1 cellular context compared by ENCODE assay signal in the genomic region with DNA sequence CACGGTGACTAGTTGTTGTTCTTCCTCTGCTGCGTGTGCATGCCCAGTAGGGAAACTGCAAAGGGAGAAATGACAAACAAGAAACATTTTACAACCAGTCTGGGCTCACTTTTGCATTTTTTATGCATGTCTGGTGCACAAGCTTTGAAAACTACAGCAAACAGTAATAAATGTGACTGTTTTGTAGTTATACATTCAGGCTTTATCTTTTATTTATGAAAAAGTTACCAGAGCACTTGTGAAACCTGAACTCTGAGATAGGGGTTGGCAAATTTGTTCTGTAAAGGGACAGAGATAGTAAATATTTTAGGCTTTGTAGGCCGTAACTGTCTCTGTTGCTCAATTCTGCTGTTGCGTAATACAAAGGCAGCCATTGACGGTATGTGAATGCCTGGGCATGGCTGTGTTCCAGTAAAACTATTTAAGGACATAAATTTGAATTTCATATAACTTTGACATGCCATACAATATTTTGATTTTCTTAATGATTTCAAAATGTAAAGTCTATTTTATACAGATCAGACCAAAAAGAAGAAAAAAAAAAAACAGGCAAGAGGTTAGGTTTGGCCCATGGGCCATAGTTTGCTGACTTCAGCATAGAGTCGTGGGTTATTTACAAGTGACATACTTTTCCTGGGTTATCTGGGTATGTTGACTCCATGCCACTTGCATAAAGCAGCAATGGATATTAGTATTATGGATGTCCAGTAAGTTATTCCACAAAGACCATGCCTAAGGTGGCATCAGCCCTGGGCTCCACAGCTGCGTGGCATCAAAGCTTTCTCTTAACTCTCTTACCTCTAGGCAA.
A peak's percentile ranks its signal among the peaks of the same experiment; 100 is the strongest.
TF ChIP-seq lines count a peak whose summit lies in the region.

No MANE protein-coding gene starts in this region.

TF ChIP-seq in HepG2, 621 proteins besides CTCF, POLR2A, EP300 and RAD21 (continued from another document and continues in another):
- TF ChIP-seq, protein P1, sequence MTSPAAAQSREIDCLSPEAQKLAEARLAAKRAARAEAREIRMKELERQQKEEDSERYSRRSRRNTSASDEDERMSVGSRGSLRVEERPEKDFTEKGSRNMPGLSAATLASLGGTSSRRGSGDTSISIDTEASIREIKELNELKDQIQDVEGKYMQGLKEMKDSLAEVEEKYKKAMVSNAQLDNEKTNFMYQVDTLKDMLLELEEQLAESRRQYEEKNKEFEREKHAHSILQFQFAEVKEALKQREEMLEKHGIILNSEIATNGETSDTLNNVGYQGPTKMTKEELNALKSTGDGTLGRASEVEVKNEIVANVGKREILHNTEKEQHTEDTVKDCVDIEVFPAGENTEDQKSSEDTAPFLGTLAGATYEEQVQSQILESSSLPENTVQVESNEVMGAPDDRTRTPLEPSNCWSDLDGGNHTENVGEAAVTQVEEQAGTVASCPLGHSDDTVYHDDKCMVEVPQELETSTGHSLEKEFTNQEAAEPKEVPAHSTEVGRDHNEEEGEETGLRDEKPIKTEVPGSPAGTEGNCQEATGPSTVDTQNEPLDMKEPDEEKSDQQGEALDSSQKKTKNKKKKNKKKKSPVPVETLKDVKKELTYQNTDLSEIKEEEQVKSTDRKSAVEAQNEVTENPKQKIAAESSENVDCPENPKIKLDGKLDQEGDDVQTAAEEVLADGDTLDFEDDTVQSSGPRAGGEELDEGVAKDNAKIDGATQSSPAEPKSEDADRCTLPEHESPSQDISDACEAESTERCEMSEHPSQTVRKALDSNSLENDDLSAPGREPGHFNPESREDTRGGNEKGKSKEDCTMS (CRISPR knock-in tag; conservative IDR thresholded peaks at IDR 0.05), result no peak; the same call in 1 of the 2 replicates
- TF ChIP-seq HIVEP1 (CRISPR knock-in tag; IDR thresholded peaks at IDR 0.05), result no peak
- peak; percentile 89 for TF ChIP-seq REPIN1 (CRISPR knock-in tag; IDR thresholded peaks at IDR 0.05; ENCODE audit: borderline replicate concordance, low read depth)
- 0 out of 2 replicates have a peak, but pooled peaks have one; percentile 35 for TF ChIP-seq ZNF329 (CRISPR knock-in tag; IDR thresholded peaks at IDR 0.05; ENCODE audit: low read depth)
- TF ChIP-seq FOXC1 (CRISPR knock-in tag; IDR thresholded peaks at IDR 0.05; ENCODE audit: borderline replicate concordance), result no peak
- no peak for TF ChIP-seq ZNF33B (CRISPR knock-in tag; IDR thresholded peaks at IDR 0.05)
- 0 out of 2 replicates have a peak, but pooled peaks have one; percentile 44 for TF ChIP-seq ZNF646 (CRISPR knock-in tag; IDR thresholded peaks at IDR 0.05)
- peak; percentile 87 for TF ChIP-seq RARA (CRISPR knock-in tag; IDR thresholded peaks at IDR 0.05)
- peak; percentile 71; the same call in 1 of the 2 replicates for TF ChIP-seq KMT2A (CRISPR knock-in tag; IDR thresholded peaks at IDR 0.05)
- TF ChIP-seq CBX2 (IDR thresholded peaks at IDR 0.05; ENCODE audit: low read depth, low read length), result no peak
- no peak for TF ChIP-seq CBX2 (CRISPR knock-in tag; IDR thresholded peaks at IDR 0.05; ENCODE audit: low read depth)
- TF ChIP-seq U2AF2 (IDR thresholded peaks at IDR 0.05; ENCODE audit: low read depth, low read length), result no peak
- TF ChIP-seq, protein P2, sequence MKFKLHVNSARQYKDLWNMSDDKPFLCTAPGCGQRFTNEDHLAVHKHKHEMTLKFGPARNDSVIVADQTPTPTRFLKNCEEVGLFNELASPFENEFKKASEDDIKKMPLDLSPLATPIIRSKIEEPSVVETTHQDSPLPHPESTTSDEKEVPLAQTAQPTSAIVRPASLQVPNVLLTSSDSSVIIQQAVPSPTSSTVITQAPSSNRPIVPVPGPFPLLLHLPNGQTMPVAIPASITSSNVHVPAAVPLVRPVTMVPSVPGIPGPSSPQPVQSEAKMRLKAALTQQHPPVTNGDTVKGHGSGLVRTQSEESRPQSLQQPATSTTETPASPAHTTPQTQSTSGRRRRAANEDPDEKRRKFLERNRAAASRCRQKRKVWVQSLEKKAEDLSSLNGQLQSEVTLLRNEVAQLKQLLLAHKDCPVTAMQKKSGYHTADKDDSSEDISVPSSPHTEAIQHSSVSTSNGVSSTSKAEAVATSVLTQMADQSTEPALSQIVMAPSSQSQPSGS (CRISPR knock-in tag; IDR thresholded peaks at IDR 0.05), result peak; percentile 90; the same call in 1 of the 2 replicates
- TF ChIP-seq GPN1 (CRISPR knock-in tag; IDR thresholded peaks at IDR 0.05; ENCODE audit: borderline replicate concordance), result no peak
- peak; percentile 96 for TF ChIP-seq HOXA3 (CRISPR knock-in tag; IDR thresholded peaks at IDR 0.05)
- TF ChIP-seq MAFG (CRISPR knock-in tag; IDR thresholded peaks at IDR 0.05), result no peak
- peak; percentile 86; the same call in 1 of the 2 replicates for TF ChIP-seq FOXK1 (CRISPR knock-in tag; IDR thresholded peaks at IDR 0.05; ENCODE audit: borderline replicate concordance, low read depth)
- TF ChIP-seq ZNF562 (CRISPR knock-in tag; IDR thresholded peaks at IDR 0.05; ENCODE audit: borderline replicate concordance), result no peak
- TF ChIP-seq SRSF1 (optimal IDR thresholded peaks at IDR 0.05; ENCODE audit: low read depth, low read length), result no peak
- no peak for TF ChIP-seq HOXA7 (CRISPR knock-in tag; IDR thresholded peaks at IDR 0.05)
- TF ChIP-seq BHLHE40 (IDR thresholded peaks at IDR 0.05; ENCODE audit: low read length), result no peak
- TF ChIP-seq, protein P3, sequence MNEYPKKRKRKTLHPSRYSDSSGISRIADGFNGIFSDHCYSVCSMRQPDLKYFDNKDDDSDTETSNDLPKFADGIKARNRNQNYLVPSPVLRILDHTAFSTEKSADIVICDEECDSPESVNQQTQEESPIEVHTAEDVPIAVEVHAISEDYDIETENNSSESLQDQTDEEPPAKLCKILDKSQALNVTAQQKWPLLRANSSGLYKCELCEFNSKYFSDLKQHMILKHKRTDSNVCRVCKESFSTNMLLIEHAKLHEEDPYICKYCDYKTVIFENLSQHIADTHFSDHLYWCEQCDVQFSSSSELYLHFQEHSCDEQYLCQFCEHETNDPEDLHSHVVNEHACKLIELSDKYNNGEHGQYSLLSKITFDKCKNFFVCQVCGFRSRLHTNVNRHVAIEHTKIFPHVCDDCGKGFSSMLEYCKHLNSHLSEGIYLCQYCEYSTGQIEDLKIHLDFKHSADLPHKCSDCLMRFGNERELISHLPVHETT (CRISPR knock-in tag; conservative IDR thresholded peaks at IDR 0.05), result peak; percentile 55; the same call in 1 of the 2 replicates
- TF ChIP-seq HCFC1 (IDR thresholded peaks at IDR 0.05; ENCODE audit: low read depth, low read length), result no peak; the same call in 1 of the 2 replicates
- no peak for TF ChIP-seq ZNF577 (CRISPR knock-in tag; IDR thresholded peaks at IDR 0.05; ENCODE audit: borderline replicate concordance, low read depth)
- TF ChIP-seq ZBTB25 (CRISPR knock-in tag; IDR thresholded peaks at IDR 0.05), result peak; percentile 98
- 0 out of 2 replicates have a peak, but pooled peaks have one; percentile 12 for TF ChIP-seq RFX3 (CRISPR knock-in tag; IDR thresholded peaks at IDR 0.05)
- TF ChIP-seq ZFP41 (CRISPR knock-in tag; IDR thresholded peaks at IDR 0.05; ENCODE audit: borderline replicate concordance), result no peak
- 0 out of 2 replicates have a peak, but pooled peaks have one; percentile 42 for TF ChIP-seq CBFB (CRISPR knock-in tag; IDR thresholded peaks at IDR 0.05)
- no peak for TF ChIP-seq ZFAT (CRISPR knock-in tag; conservative IDR thresholded peaks at IDR 0.05)
- TF ChIP-seq ZNF703 (CRISPR knock-in tag; IDR thresholded peaks at IDR 0.05; ENCODE audit: borderline replicate concordance), result peak; percentile 19; the same call in 1 of the 2 replicates
- TF ChIP-seq KLF12 (CRISPR knock-in tag; IDR thresholded peaks at IDR 0.05; ENCODE audit: borderline replicate concordance), result 0 out of 2 replicates have a peak, but pooled peaks have one; percentile 52
- no peak for TF ChIP-seq FOXK2 (IDR thresholded peaks at IDR 0.05)
- no peak for TF ChIP-seq PCBP2 (optimal IDR thresholded peaks at IDR 0.05; ENCODE audit: low read depth, low read length, poor library complexity, severe bottlenecking)
- TF ChIP-seq HMG20B (CRISPR knock-in tag; conservative IDR thresholded peaks at IDR 0.05), result peak; percentile 86
- TF ChIP-seq ZBTB7A (CRISPR knock-in tag; IDR thresholded peaks at IDR 0.05), result no peak; the same call in 1 of the 2 replicates
- TF ChIP-seq, protein P4, sequence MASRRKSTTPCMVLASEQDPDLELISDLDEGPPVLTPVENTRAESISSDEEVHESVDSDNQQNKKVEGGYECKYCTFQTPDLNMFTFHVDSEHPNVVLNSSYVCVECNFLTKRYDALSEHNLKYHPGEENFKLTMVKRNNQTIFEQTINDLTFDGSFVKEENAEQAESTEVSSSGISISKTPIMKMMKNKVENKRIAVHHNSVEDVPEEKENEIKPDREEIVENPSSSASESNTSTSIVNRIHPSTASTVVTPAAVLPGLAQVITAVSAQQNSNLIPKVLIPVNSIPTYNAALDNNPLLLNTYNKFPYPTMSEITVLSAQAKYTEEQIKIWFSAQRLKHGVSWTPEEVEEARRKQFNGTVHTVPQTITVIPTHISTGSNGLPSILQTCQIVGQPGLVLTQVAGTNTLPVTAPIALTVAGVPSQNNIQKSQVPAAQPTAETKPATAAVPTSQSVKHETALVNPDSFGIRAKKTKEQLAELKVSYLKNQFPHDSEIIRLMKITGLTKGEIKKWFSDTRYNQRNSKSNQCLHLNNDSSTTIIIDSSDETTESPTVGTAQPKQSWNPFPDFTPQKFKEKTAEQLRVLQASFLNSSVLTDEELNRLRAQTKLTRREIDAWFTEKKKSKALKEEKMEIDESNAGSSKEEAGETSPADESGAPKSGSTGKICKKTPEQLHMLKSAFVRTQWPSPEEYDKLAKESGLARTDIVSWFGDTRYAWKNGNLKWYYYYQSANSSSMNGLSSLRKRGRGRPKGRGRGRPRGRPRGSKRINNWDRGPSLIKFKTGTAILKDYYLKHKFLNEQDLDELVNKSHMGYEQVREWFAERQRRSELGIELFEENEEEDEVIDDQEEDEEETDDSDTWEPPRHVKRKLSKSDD (CRISPR knock-in tag; IDR thresholded peaks at IDR 0.05; ENCODE audit: low read depth), result peak; percentile 93
- no peak for TF ChIP-seq ZNF235 (CRISPR knock-in tag; IDR thresholded peaks at IDR 0.05; ENCODE audit: borderline replicate concordance)
- no peak for TF ChIP-seq ZNF101 (CRISPR knock-in tag; IDR thresholded peaks at IDR 0.05; ENCODE audit: borderline replicate concordance, low read depth)
- TF ChIP-seq HDAC1 (CRISPR knock-in tag; IDR thresholded peaks at IDR 0.05), result peak; percentile 90
- no peak for TF ChIP-seq ZNF326 (CRISPR knock-in tag; IDR thresholded peaks at IDR 0.05; ENCODE audit: borderline replicate concordance)
- peak; percentile 99 for TF ChIP-seq DPF2 (CRISPR knock-in tag; IDR thresholded peaks at IDR 0.05; ENCODE audit: borderline replicate concordance, low read depth)
- TF ChIP-seq ZNF550 (CRISPR knock-in tag; IDR thresholded peaks at IDR 0.05; ENCODE audit: borderline replicate concordance), result no peak
- TF ChIP-seq HOXA9 (CRISPR knock-in tag; IDR thresholded peaks at IDR 0.05; ENCODE audit: borderline replicate concordance), result peak; percentile 26; the same call in 1 of the 2 replicates
- TF ChIP-seq, protein P5, sequence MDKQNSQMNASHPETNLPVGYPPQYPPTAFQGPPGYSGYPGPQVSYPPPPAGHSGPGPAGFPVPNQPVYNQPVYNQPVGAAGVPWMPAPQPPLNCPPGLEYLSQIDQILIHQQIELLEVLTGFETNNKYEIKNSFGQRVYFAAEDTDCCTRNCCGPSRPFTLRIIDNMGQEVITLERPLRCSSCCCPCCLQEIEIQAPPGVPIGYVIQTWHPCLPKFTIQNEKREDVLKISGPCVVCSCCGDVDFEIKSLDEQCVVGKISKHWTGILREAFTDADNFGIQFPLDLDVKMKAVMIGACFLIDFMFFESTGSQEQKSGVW (CRISPR knock-in tag; IDR thresholded peaks at IDR 0.05; ENCODE audit: borderline replicate concordance), result no peak
- peak; percentile 73; the same call in 1 of the 2 replicates for TF ChIP-seq SMARCC2 (IDR thresholded peaks at IDR 0.05)
- no peak for TF ChIP-seq ZNF839 (CRISPR knock-in tag; IDR thresholded peaks at IDR 0.05; ENCODE audit: borderline replicate concordance)
- peak; percentile 46; the same call in 1 of the 2 replicates for TF ChIP-seq ARNTL (CRISPR knock-in tag; IDR thresholded peaks at IDR 0.05)
